ENCODE assay signal across 6 cellular contexts in genomic region chr14:45766247-45766646, GRCh38.
"Had no signal": no experiment of that assay in that cellular context is flagged by ENCODE, and none has a peak within 500 bp of the region (broad histone marks: within the 10 kb centered on the region; RNA-seq: fewer than 3 reads in every experiment).

No MANE protein-coding gene starts in this region.

- H3K27ac ChIP-seq: HL-60, KMS-11 had no signal

- H3K9ac ChIP-seq: KMS-11 had no signal

- H3K4me2 ChIP-seq: KMS-11 had no signal

- FAIRE-seq: HTR-8/SVneo had no signal

- DNase-seq: Karpas-422, KBM-7, KG1 had no signal
